Comparison of ENCODE assay signal across 18 cellular contexts in the genomic region with DNA sequence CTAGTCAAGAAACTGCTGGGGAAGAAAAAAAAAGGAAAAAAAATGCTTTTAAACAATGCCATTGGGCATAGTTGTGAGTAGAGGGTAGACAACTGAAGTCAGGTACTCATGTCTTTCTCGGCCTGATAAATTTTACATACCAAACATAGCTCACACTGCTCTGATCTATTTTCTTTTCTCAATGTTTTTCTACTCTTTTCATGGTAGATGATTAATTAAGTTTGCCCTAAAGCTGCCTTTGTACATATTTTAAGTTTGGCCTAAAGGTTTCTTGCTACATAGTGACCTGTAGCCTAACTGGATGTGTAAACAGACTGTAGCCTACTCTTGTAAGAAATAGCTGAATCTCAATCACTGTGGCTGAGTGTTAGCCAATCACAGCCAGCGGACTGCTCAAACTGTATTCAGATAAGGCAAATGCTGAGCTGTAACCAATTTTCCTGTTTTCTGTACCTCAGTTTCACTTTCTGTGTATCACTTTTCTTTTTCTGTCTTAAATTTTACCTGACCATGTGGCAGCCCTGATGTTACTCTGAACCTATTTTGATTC.
DNase-seq lines count a peak whose midpoint lies in the region; ATAC-seq and TF ChIP-seq lines count a peak whose summit lies in the region.
"Had no signal": no experiment of that assay in that cellular context is flagged by ENCODE, and none has a peak within 500 bp of the region (broad histone marks: within the 10 kb centered on the region; RNA-seq: fewer than 3 reads in every experiment).

No MANE protein-coding gene starts in this region.

- peak; percentile 40; the same call in 1 of the 3 replicates for ATAC-seq in DND-41 (ENCODE audit: insufficient read depth, low read depth)
- ATAC-seq in HG02885 (IDR thresholded peaks at IDR 0.05; ENCODE audit: poor library complexity, unreplicated experiment): peak; percentile 88
- ATAC-seq in left lung: peak; percentile 56
- ATAC-seq in activated CD4-positive, alpha-beta T cell treated with anti-CD3 and anti-CD28 coated beads for 36 hours: no peak
- ATAC-seq in HG03196 (IDR thresholded peaks at IDR 0.05; ENCODE audit: unreplicated experiment): no peak
- ATAC-seq: A549, mucosa of descending colon had no signal

- H3K9me3 ChIP-seq in DND-41 (ENCODE audit: insufficient read depth, low read length, severe bottlenecking): no peaks in the 10 kb centered on the region
- no peaks in the 10 kb centered on the region for H3K9me3 ChIP-seq in left lung
- H3K9me3 ChIP-seq: A549, esophagus squamous epithelium, mucosa of descending colon, tibial artery had no signal

- no peak overlapping the region for H3K4me3 ChIP-seq in DND-41 (ENCODE audit: low read depth in 1 of 2, low read length in 2 of 2)
- no peak overlapping the region for H3K4me3 ChIP-seq in left lung
- H3K4me3 ChIP-seq: A549, esophagus squamous epithelium, mucosa of descending colon, tibial artery had no signal

- DNase-seq in DND-41: no peak
- no peak for DNase-seq in left lung
- no peak for DNase-seq in NCI-H2227 (lab: John Stamatoyannopoulos, UW; ENCODE audit: unreplicated experiment)
- no peak for DNase-seq in activated CD4-positive, alpha-beta T cell treated with anti-CD3 and anti-CD28 coated beads for 36 hours
- DNase-seq in NCI-H2196 treated with DMSO at 0.1 percent for 48 hours (lab: John Stamatoyannopoulos, UW; ENCODE audit: unreplicated experiment): no peak
- DNase-seq: activated gamma-delta T cell, esophagus squamous epithelium, hippocampal formation, mucosa of descending colon, NCI-H2029, NCI-H69, occipital lobe, tibial artery had no signal

- H3K4me2 ChIP-seq in DND-41 (ENCODE audit: insufficient read depth, low read length): no peak overlapping the region
- H3K4me2 ChIP-seq: A549 had no signal

- H3K27ac ChIP-seq in DND-41 (ENCODE audit: low read length) (no peak overlapping the region), VCaP (peak overlapping the region; percentile 25; the same call in 1 of the 2 replicates), left lung (no peak overlapping the region)
- H3K27ac ChIP-seq: A549, C4-2B, esophagus squamous epithelium, tibial artery had no signal

- no peak overlapping the region for H3K27ac Mint-ChIP-seq in activated CD4-positive, alpha-beta T cell treated with anti-CD3 and anti-CD28 coated beads for 36 hours

- no peak overlapping the region for H2AFZ ChIP-seq in DND-41 (ENCODE audit: low read depth, low read length)

- H3K4me1 ChIP-seq in DND-41 (ENCODE audit: insufficient read depth, low read length): no peaks in the 10 kb centered on the region
- H3K4me1 ChIP-seq in left lung: no peaks in the 10 kb centered on the region
- H3K4me1 ChIP-seq: A549, esophagus squamous epithelium, tibial artery had no signal

- H3K4me3 Mint-ChIP-seq in activated CD4-positive, alpha-beta T cell treated with anti-CD3 and anti-CD28 coated beads for 36 hours: no peak overlapping the region

- H3K4me1 Mint-ChIP-seq in activated CD4-positive, alpha-beta T cell treated with anti-CD3 and anti-CD28 coated beads for 36 hours: no peaks in the 10 kb centered on the region

- H3K36me3 Mint-ChIP-seq in activated CD4-positive, alpha-beta T cell treated with anti-CD3 and anti-CD28 coated beads for 36 hours (ENCODE audit: low read depth): no peaks in the 10 kb centered on the region

- H3K9ac ChIP-seq in DND-41 (ENCODE audit: low read depth, low read length): no peak overlapping the region

- no peaks in the 10 kb centered on the region for H3K79me2 ChIP-seq in DND-41 (ENCODE audit: insufficient read depth, low read length)

- no peaks in the 10 kb centered on the region for H3K27me3 Mint-ChIP-seq in activated CD4-positive, alpha-beta T cell treated with anti-CD3 and anti-CD28 coated beads for 36 hours

- no peaks in the 10 kb centered on the region for H4K20me1 ChIP-seq in DND-41 (ENCODE audit: insufficient read depth, low read length)

- CTCF ChIA-PET in activated CD4-positive, alpha-beta T cell treated with anti-CD3 and anti-CD28 coated beads for 36 hours (lab: Charles Lee): interaction anchor here (0.6 kb wide), 1 partner anchor 115 kb away, joined by 3 read pairs; no protein-coding TSS in a partner anchor

- intact Hi-C loops in left lung (cut with DNase I): no loop called here
- intact Hi-C loops in activated CD4-positive, alpha-beta T cell treated with anti-CD3 and anti-CD28 coated beads for 36 hours (cut with DNase I, micrococcal nuclease): no loop called here

- no peaks in the 10 kb centered on the region for H3K9me3 Mint-ChIP-seq in activated CD4-positive, alpha-beta T cell treated with anti-CD3 and anti-CD28 coated beads for 36 hours (ENCODE audit: low read depth)

- H3K27me3 ChIP-seq in DND-41 (ENCODE audit: insufficient read depth, low read length, poor library complexity): no peaks in the 10 kb centered on the region
- no peaks in the 10 kb centered on the region for H3K27me3 ChIP-seq in left lung
- H3K27me3 ChIP-seq: esophagus squamous epithelium, tibial artery had no signal

- H3K36me3 ChIP-seq in DND-41 (ENCODE audit: insufficient read depth, low read length) (no peaks in the 10 kb centered on the region), left lung (no peaks in the 10 kb centered on the region)
- H3K36me3 ChIP-seq: esophagus squamous epithelium, tibial artery had no signal

- POLR2A ChIA-PET in activated CD4-positive, alpha-beta T cell treated with anti-CD3 and anti-CD28 coated beads for 36 hours (lab: Charles Lee): no interaction called here

- TF ChIP-seq CTCF in DND-41 (IDR thresholded peaks at IDR 0.05; ENCODE audit: borderline replicate concordance, extremely low read depth, low read length, poor library complexity, severe bottlenecking) (no peak), VCaP (conservative IDR thresholded peaks at IDR 0.05) (no peak), left lung (IDR thresholded peaks at IDR 0.05) (no peak)

Comparison
In these comparisons a context has a peak if more than half of its experiments do, and no peak if none do; other contexts are left out.
1. ATAC-seq: peak in DND-41 (single experiment), HG02885 (single experiment) and left lung (single experiment); none in activated CD4-positive, alpha-beta T cell treated with anti-CD3 and anti-CD28 coated beads for 36 hours (single experiment) and HG03196 (single experiment).